ENCODE assay signal across 8 cellular contexts in the genomic region with DNA sequence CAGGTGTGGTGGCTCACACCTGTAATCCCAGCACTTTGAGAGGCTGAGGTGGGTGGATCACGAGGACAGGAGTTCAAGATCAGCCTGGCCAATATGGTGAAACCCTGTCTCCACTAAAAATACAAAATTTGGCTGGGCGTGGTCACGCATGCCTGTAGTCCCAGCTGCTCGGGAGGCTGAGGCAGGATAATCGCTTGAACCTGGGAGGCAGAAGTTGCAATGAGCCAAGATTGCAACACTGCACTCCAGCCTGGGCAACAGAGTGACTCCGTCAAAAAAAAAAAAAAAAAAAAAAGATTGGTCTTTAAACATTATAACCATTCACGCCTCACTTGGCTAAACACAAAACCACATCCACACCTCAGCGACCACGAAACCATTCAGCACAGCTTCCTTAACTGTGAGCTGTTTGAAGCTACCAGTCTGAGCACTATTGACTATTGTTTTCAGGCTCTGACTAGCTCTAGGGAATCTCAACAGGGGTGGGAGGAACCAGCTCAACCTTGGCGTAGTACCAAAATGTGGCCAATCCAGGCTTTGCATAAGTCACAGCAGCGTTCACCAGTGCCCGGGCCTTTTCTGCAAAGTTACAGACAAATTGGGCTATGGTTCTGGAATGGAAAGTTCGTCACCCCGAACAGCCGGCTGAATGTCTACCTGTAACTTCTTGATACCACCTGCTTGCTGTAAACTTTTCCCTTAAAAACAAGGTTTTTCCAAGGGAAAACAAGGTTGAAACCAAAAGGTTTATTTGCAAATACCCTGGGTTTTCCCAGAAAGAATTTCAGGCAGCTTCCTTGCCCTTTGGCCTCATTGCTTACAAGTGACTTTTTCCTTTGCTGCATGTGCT.
A peak's percentile ranks its signal among the peaks of the same experiment; 100 is the strongest.
DNase-seq lines count a peak whose midpoint lies in the region; ATAC-seq, FAIRE-seq and TF ChIP-seq lines count a peak whose summit lies in the region.

No MANE protein-coding gene starts in this region.

- H3K27me3 ChIP-seq in mammary epithelial cell (ENCODE audit: insufficient read depth, low read length) (peaks cover 31% of the 10 kb centered on the region), lung (ENCODE audit: control insufficient read depth, insufficient read depth) (no peaks in the 10 kb centered on the region)

- no peaks in the 10 kb centered on the region for H3K79me2 ChIP-seq in mammary epithelial cell (ENCODE audit: insufficient read depth, low read length)

- no TSS peak for BruUV-seq in mammary epithelial cell (replicated peaks; lab: Mats Ljungman, UMichigan)

- no peak for TF ChIP-seq CTCF in mammary epithelial cell (conservative IDR thresholded peaks at IDR 0.05 in 1 of 2, IDR thresholded peaks at IDR 0.05 in 1 of 2; ENCODE audit: extremely low read depth in 1 of 2, insufficient read depth in 1 of 2, low read depth in 1 of 2, low read length in 2 of 2)
- no peak for TF ChIP-seq CTCF in lung (IDR thresholded peaks at IDR 0.05; ENCODE audit: control extremely low read depth, extremely low read depth)

- H3K9me3 ChIP-seq in mammary epithelial cell (replicated peaks; ENCODE audit: insufficient read depth, low read length): peaks cover 5% of the 10 kb centered on the region
- H3K9me3 ChIP-seq in lung (ENCODE audit: control insufficient read depth in 2 of 2, insufficient read depth in 1 of 2, low read length in 1 of 2): no peaks in the 10 kb centered on the region

- H3K4me1 ChIP-seq in mammary epithelial cell (ENCODE audit: insufficient read depth, low read length): peaks cover 5% of the 10 kb centered on the region
- H3K4me1 ChIP-seq in lung (ENCODE audit: control insufficient read depth in 2 of 2, insufficient read depth in 2 of 2, low read length in 2 of 2): peaks cover 0 to 2% of the 10 kb centered on the region in 2 donors

- dilution Hi-C loops in mammary epithelial cell (cut with HindIII; ENCODE audit: low sequenced_read_pairs): no loop called here

- ATAC-seq in HG03103 (IDR thresholded peaks at IDR 0.05; ENCODE audit: low read depth, unreplicated experiment) (peak; percentile 98), lung (ENCODE audit: insufficient read depth, low FRiP score) (no peak)

- H2AFZ ChIP-seq in mammary epithelial cell (ENCODE audit: low read depth, low read length): no peak overlapping the region

- CTCF ChIA-PET in mammary epithelial cell (lab: Charles Lee; ENCODE audit: low non-redundant PET): interaction anchor here (0.5 kb wide), 1 partner anchor 322 kb away, joined by 3 read pairs; no protein-coding TSS in a partner anchor

- H3K4me3 ChIP-seq in mammary epithelial cell (replicated peaks in 1 of 3; ENCODE audit: insufficient read depth in 1 of 3, low read depth in 2 of 3, low read length in 3 of 3) (no peak overlapping the region), lung (no peak overlapping the region)

- H3K9ac ChIP-seq in mammary epithelial cell (ENCODE audit: insufficient read depth, low read length): no peak overlapping the region

- in situ Hi-C loops in Caki2 (cut with HindIII; ENCODE audit: low pct_unique_long_range_greater_than_20kb, low sequenced_read_pairs) (no loop called here), mammary epithelial cell (cut with MboI; ENCODE audit: low sequenced_read_pairs in 2 of 2) (no loop called here)

- intact Hi-C loops in mammary epithelial cell (cut with micrococcal nuclease): loop anchor here (5.0 kb wide), 1 partner anchor 76 kb away; a partner anchor contains a TSS

- H3K4me2 ChIP-seq in mammary epithelial cell (ENCODE audit: insufficient read depth, low read depth, low read length): peak overlapping the region; percentile 52

- WGBS in mammary epithelial cell (ENCODE audit: low coverage, missing lambda C conversion rate): 12% methylated on average over 14 of the region's 15 CpGs
- WGBS in lung, 2 donors: 37 to 53% methylated on average over 15 of the region's 15 CpGs

- H3K36me3 ChIP-seq in mammary epithelial cell (ENCODE audit: insufficient read depth, low read length) (no peaks in the 10 kb centered on the region), lung (ENCODE audit: control insufficient read depth in 2 of 2, insufficient read depth in 2 of 2, low read length in 2 of 2) (no peaks in the 10 kb centered on the region)

- DNase-seq in Caki2 (ENCODE audit: low read depth): peak; percentile 96
- DNase-seq in GM19239 (ENCODE audit: insufficient read length, low spot score): peak; percentile 34
- peak; percentile 26 for DNase-seq in NCI-H226
- DNase-seq in mammary epithelial cell: peak; percentile 99
- DNase-seq in lung (ENCODE audit: low spot score): peak; percentile 61
- DNase-seq in NCI-H1930 (lab: John Stamatoyannopoulos, UW): no peak
- DNase-seq in T-helper 9 cell: no peak

- H4K20me1 ChIP-seq in mammary epithelial cell (ENCODE audit: insufficient read depth, low read length): peaks cover 3% of the 10 kb centered on the region

- peak; percentile 97 for FAIRE-seq in GM19239 (lab: Jason Lieb, UNC)

- H3K27ac ChIP-seq in mammary epithelial cell (ENCODE audit: insufficient read depth, low read depth, low read length) (no peak overlapping the region), lung (ENCODE audit: low read depth in 1 of 2, low read length in 1 of 2) (peak overlapping the region in 1 of 2 donors; percentile 40)

Comparison
In these comparisons a context has a peak if more than half of its experiments do, and no peak if none do; other contexts are left out.
1. DNase-seq: peak in Caki2 (single experiment), GM19239 (single experiment), NCI-H226 (single experiment), mammary epithelial cell (single experiment) and lung (single experiment); none in NCI-H1930 (0 of 2) and T-helper 9 cell (single experiment).